Comparison of ENCODE assay signal across 9 cellular contexts in genomic region chr2:120520929-120521912, GRCh38.
DNase-seq lines count a peak whose midpoint lies in the region; ATAC-seq and TF ChIP-seq lines count a peak whose summit lies in the region.
"Had no signal": no experiment of that assay in that cellular context is flagged by ENCODE, and none has a peak within 500 bp of the region (broad histone marks: within the 10 kb centered on the region; RNA-seq: fewer than 3 reads in every experiment).

No MANE protein-coding gene starts in this region.

- H3K9me2 ChIP-seq in OCI-LY7 (ENCODE audit: insufficient read depth, low read length) = no peaks in the 10 kb centered on the region

- H3K27me3 Mint-ChIP-seq in Caco-2 (ENCODE audit: insufficient read depth, unreplicated experiment) = no peaks in the 10 kb centered on the region

- H3K4me1 Mint-ChIP-seq in Caco-2 (ENCODE audit: low read depth, unreplicated experiment) = peaks cover 16% of the 10 kb centered on the region
- H3K4me1 Mint-ChIP-seq: memory B cell had no signal

- no peak overlapping the region for H3K4me3 Mint-ChIP-seq in Caco-2 (ENCODE audit: unreplicated experiment)
- H3K4me3 Mint-ChIP-seq: memory B cell had no signal

- H4K20me1 ChIP-seq in OCI-LY7 (ENCODE audit: insufficient read depth, low read length) = no peaks in the 10 kb centered on the region

- intact Hi-C loops in Caco-2 (cut with micrococcal nuclease; ENCODE audit: unreplicated experiment) (loop anchor here (2.0 kb wide), 1 partner anchor 178 kb away; no protein-coding TSS in a partner anchor), OCI-LY7 (cut with micrococcal nuclease; ENCODE audit: unreplicated experiment) (loop anchor here (1.0 kb wide), 1 partner anchor 178 kb away; no protein-coding TSS in a partner anchor)

- H3K36me3 Mint-ChIP-seq in Caco-2 (ENCODE audit: insufficient read depth, unreplicated experiment) = no peaks in the 10 kb centered on the region
- H3K36me3 Mint-ChIP-seq: memory B cell had no signal

- peak in 1 of 2 experiments; percentile 46 for DNase-seq in Caco-2
- peak; percentile 25 for DNase-seq in H4 (ENCODE audit: low spot score)
- DNase-seq in OCI-LY7 (ENCODE audit: low spot score) = peak; percentile 34
- DNase-seq in cerebellar cortex (ENCODE audit: low spot score) = peak; percentile 7
- peak; percentile 56 for DNase-seq in lung (ENCODE audit: low spot score)
- no peak for DNase-seq in NCI-H187 treated with DMSO at 0.1 percent for 48 hours (lab: John Stamatoyannopoulos, UW)
- no peak for DNase-seq in DMS114 treated with DMSO at 0.1 percent for 48 hours (lab: John Stamatoyannopoulos, UW; ENCODE audit: unreplicated experiment)

- H3K27ac ChIP-seq in OCI-LY7 (ENCODE audit: low read depth, low read length, poor library complexity, severe bottlenecking) = no peak overlapping the region
- H3K27ac ChIP-seq in lung (ENCODE audit: low read depth in 1 of 2, low read length in 1 of 2) = no peak overlapping the region

- no peak overlapping the region for H3K4me2 ChIP-seq in OCI-LY7 (ENCODE audit: low read length)

- no peak overlapping the region for H3K27ac Mint-ChIP-seq in Caco-2 (ENCODE audit: unreplicated experiment)
- H3K27ac Mint-ChIP-seq: memory B cell had no signal

- ATAC-seq in lung (ENCODE audit: insufficient read depth, low FRiP score) = no peak
- ATAC-seq in GM21381 (IDR thresholded peaks at IDR 0.05; ENCODE audit: unreplicated experiment) = no peak

- CTCF ChIA-PET in Caco-2 (lab: Charles Lee) (interaction anchor here (0.9 to 1.0 kb wide), 2 partner anchors 155 to 173 kb away, joined by 3 to 4 read pairs; no protein-coding TSS in a partner anchor), OCI-LY7 (lab: Charles Lee; ENCODE audit: unreplicated experiment) (no interaction called here)

- POLR2A ChIA-PET in Caco-2 (lab: Charles Lee) = no interaction called here
- POLR2A ChIA-PET in OCI-LY7 (lab: Charles Lee) = no interaction called here

- no peaks in the 10 kb centered on the region for H3K79me2 ChIP-seq in OCI-LY7 (ENCODE audit: insufficient read depth, low read depth, low read length)

- H3K36me3 ChIP-seq in Caco-2 (ENCODE audit: control insufficient read depth, insufficient read depth, low read length) (no peaks in the 10 kb centered on the region), OCI-LY7 (ENCODE audit: insufficient read depth, low read length) (no peaks in the 10 kb centered on the region), lung (ENCODE audit: control insufficient read depth in 2 of 2, insufficient read depth in 2 of 2, low read length in 2 of 2) (no peaks in the 10 kb centered on the region)

- H3K4me3 ChIP-seq in Caco-2 (ENCODE audit: low read depth, low read length) (no peak overlapping the region), OCI-LY7 (ENCODE audit: low read depth, low read length, poor library complexity, severe bottlenecking) (no peak overlapping the region), lung (no peak overlapping the region)

- whole genome bisulfite sequencing in lung, 2 donors = 36 to 44% methylated on average over 13 of the region's 13 CpGs

- no peaks in the 10 kb centered on the region for H3K9me3 Mint-ChIP-seq in Caco-2 (ENCODE audit: unreplicated experiment)
- H3K9me3 Mint-ChIP-seq: memory B cell had no signal

- no TSS peak for BruUV-seq in Caco-2 (replicated peaks; lab: Mats Ljungman, UMichigan)
- no TSS peak for BruUV-seq in OCI-LY7 (replicated peaks; lab: Mats Ljungman, UMichigan)

- H3K27me3 ChIP-seq in Caco-2 (replicated peaks; ENCODE audit: control insufficient read depth, insufficient read depth, low read length) = no peaks in the 10 kb centered on the region
- H3K27me3 ChIP-seq in lung (ENCODE audit: control insufficient read depth, insufficient read depth) = no peaks in the 10 kb centered on the region

- H3K4me1 ChIP-seq in Caco-2 (peaks cover 9% of the 10 kb centered on the region), OCI-LY7 (ENCODE audit: insufficient read depth, low read length, poor library complexity, severe bottlenecking) (no peaks in the 10 kb centered on the region), lung (ENCODE audit: control insufficient read depth in 2 of 2, insufficient read depth in 2 of 2, low read length in 2 of 2) (peaks cover 0 to 6% of the 10 kb centered on the region in 2 donors)

- H3K9me3 ChIP-seq in Caco-2 (no peaks in the 10 kb centered on the region), OCI-LY7 (ENCODE audit: low read length) (no peaks in the 10 kb centered on the region), lung (ENCODE audit: control insufficient read depth in 2 of 2, insufficient read depth in 1 of 2, low read length in 1 of 2) (no peaks in the 10 kb centered on the region)

- peak; percentile 62 to 82 for TF ChIP-seq CTCF in Caco-2 (IDR thresholded peaks at IDR 0.05; ENCODE audit: insufficient read depth in 1 of 2, low read depth in 1 of 2, low read length in 1 of 2, severe bottlenecking in 1 of 2, unreplicated experiment in 1 of 2)
- peak; percentile 85 for TF ChIP-seq CTCF in OCI-LY7 (conservative IDR thresholded peaks at IDR 0.05; ENCODE audit: low read length)
- TF ChIP-seq CTCF in lung (IDR thresholded peaks at IDR 0.05; ENCODE audit: control extremely low read depth, extremely low read depth) = peak; percentile 40

- H2AFZ ChIP-seq in OCI-LY7 (ENCODE audit: low read length) = no peak overlapping the region

Comparison
In these comparisons a context has a peak if more than half of its experiments do, and no peak if none do; other contexts are left out.
1. DNase-seq: peak in H4 (single experiment), OCI-LY7 (single experiment), cerebellar cortex (single experiment) and lung (single experiment); none in NCI-H187 treated with DMSO at 0.1 percent for 48 hours (single experiment) and DMS114 treated with DMSO at 0.1 percent for 48 hours (single experiment).
2. Peak in every context shown above with its lines, with median percentiles within 50 percentile points of each other: CTCF ChIP-seq.